In the genomic region with DNA sequence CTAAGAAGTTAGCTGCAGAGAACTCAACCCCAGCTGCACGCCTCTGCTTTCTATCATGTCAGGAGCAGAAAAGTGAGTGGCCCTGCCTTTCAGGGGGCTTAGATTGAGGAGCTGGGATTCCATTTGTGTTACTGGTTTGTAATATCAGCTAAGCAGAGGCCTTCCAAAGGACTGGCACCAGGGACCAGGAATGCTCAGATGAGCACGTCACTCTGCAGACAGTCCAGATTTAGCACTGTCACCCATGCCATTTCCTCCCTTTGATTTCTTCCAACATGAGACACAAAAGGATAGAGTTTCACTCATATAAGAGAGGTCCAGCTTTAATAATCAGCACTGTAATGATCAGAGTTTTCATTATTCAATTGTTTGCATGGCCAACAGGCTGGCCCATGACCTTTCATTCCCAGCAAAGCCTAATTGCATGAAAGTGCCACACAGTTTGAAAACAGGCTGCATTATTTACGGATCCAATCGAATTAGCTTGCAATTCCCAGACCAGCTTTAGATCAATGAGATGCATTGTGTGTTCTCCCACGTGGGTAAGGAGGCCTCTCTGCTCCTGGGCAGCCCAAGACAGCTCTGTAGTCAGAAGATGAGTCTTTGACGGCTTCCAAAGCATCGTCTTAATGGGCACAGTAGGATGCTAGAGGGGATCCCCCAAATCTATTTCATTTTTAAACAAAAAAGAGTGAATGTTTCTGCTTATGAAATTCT, we compare ENCODE assay signal across 22 cellular contexts. TPM values are rescaled to one million over a fixed set of nuclear protein-coding genes. Genes with fewer than 3 reads are reported as not detected.
DNase-seq lines count a peak whose midpoint lies in the region; ATAC-seq and TF ChIP-seq lines count a peak whose summit lies in the region.
"Had no signal": no experiment of that assay in that cellular context is flagged by ENCODE, and none has a peak within 500 bp of the region (broad histone marks: within the 10 kb centered on the region; RNA-seq: fewer than 3 reads in every experiment).

No MANE protein-coding gene starts in this region.

- H4K20me1 ChIP-seq in BLaER1: no peaks in the 10 kb centered on the region

- H4K91ac ChIP-seq in mesenchymal stem cell (ENCODE audit: low read length): no peak overlapping the region

- in situ Hi-C loops in brain microvascular endothelial cell (cut with HindIII; ENCODE audit: low pct_ligation_motif_present, low sequenced_read_pairs): no loop called here

- H3K79me1 ChIP-seq in mesenchymal stem cell (replicated peaks; ENCODE audit: low read length, poor library complexity, severe bottlenecking): no peaks in the 10 kb centered on the region

- no peak overlapping the region for H2AK5ac ChIP-seq in mesenchymal stem cell (ENCODE audit: low read length, severe bottlenecking)

- no peak overlapping the region for H3K4ac ChIP-seq in mesenchymal stem cell (ENCODE audit: low read depth in 1 of 2, low read length in 2 of 2)

- H2BK120ac ChIP-seq in mesenchymal stem cell (ENCODE audit: low read depth, low read length): no peak overlapping the region

- H2AFZ ChIP-seq in mesenchymal stem cell (ENCODE audit: low read depth, low read length): no peak overlapping the region

- H3K27ac ChIP-seq in BLaER1 (no peak overlapping the region), brain microvascular endothelial cell (peak overlapping the region; percentile 87), right atrium auricular region (peak overlapping the region; percentile 70 to 79), mesenchymal stem cell (ENCODE audit: low read length, poor library complexity, severe bottlenecking) (no peak overlapping the region)
- H3K27ac ChIP-seq: epithelial cell of prostate, KMS-11 had no signal

- H3K14ac ChIP-seq in mesenchymal stem cell (ENCODE audit: low read length in 2 of 2): no peak overlapping the region

- H3K23ac ChIP-seq in mesenchymal stem cell (ENCODE audit: low read length in 2 of 2): no peak overlapping the region

- ATAC-seq in HG02678 (IDR thresholded peaks at IDR 0.05; ENCODE audit: unreplicated experiment): no peak
- ATAC-seq: activated CD4-positive, CD25-positive, alpha-beta regulatory T cell treated with anti-CD3 and anti-CD28 coated beads, Interleukin-2, amount 50 U/mL, for 24 hours; activated naive CD4-positive, alpha-beta T cell treated with anti-CD3 and anti-CD28 coated beads, Interleukin-2, amount 50 U/mL, for 72 hours; activated T-cell treated with anti-CD3 and anti-CD28 coated beads, Interleukin-2, amount 50 U/mL, for 4 hours; mucosa of descending colon; SK-N-SH treated with all-trans-retinoic acid at 6 μM for 48 hours had no signal

- H3K9me3 ChIP-seq in BLaER1 (no peaks in the 10 kb centered on the region), right atrium auricular region (no peaks in the 10 kb centered on the region), BE2C (no peaks in the 10 kb centered on the region), mesenchymal stem cell (ENCODE audit: control insufficient read depth, low read length) (no peaks in the 10 kb centered on the region)
- H3K9me3 ChIP-seq: Caco-2, mucosa of descending colon had no signal

- whole genome bisulfite sequencing in mesenchymal stem cell: 74% methylated on average over 5 of the region's 7 CpGs

- peaks cover 42% of the 10 kb centered on the region for H3K4me1 ChIP-seq in BLaER1
- peaks cover 0 to 43% of the 10 kb centered on the region in 2 donors for H3K4me1 ChIP-seq in right atrium auricular region
- H3K4me1 ChIP-seq in BE2C: peaks cover 19% of the 10 kb centered on the region
- H3K4me1 ChIP-seq in mesenchymal stem cell (ENCODE audit: control insufficient read depth, insufficient read depth, low read depth, low read length): peaks cover 14% of the 10 kb centered on the region

- no peaks in the 10 kb centered on the region for H3K27me3 ChIP-seq in BLaER1
- H3K27me3 ChIP-seq in brain microvascular endothelial cell (replicated peaks): no peaks in the 10 kb centered on the region
- no peaks in the 10 kb centered on the region for H3K27me3 ChIP-seq in right atrium auricular region
- no peaks in the 10 kb centered on the region for H3K27me3 ChIP-seq in BE2C
- H3K27me3 ChIP-seq in mesenchymal stem cell (ENCODE audit: control insufficient read depth in 1 of 2, insufficient read depth in 1 of 2, low read length in 2 of 2): peaks cover 3 to 4% of the 10 kb centered on the region in 2 experiments

- no peak overlapping the region for H3K18ac ChIP-seq in mesenchymal stem cell (ENCODE audit: low read depth in 1 of 2, low read length in 2 of 2)

- no peak overlapping the region for H3K9ac ChIP-seq in BLaER1
- no peak overlapping the region for H3K9ac ChIP-seq in mesenchymal stem cell (ENCODE audit: low read length)
- H3K9ac ChIP-seq: KMS-11 had no signal

- no peak overlapping the region for H2BK15ac ChIP-seq in mesenchymal stem cell (ENCODE audit: low read depth, poor library complexity, severe bottlenecking)

- H3K4me2 ChIP-seq in BLaER1: peak overlapping the region; percentile 80
- no peak overlapping the region for H3K4me2 ChIP-seq in mesenchymal stem cell (ENCODE audit: low read length, poor library complexity, severe bottlenecking)
- H3K4me2 ChIP-seq: KMS-11 had no signal

- H3K36me3 ChIP-seq in BLaER1 (no peaks in the 10 kb centered on the region), brain microvascular endothelial cell (replicated peaks) (no peaks in the 10 kb centered on the region), right atrium auricular region (no peaks in the 10 kb centered on the region), BE2C (no peaks in the 10 kb centered on the region), mesenchymal stem cell (ENCODE audit: control insufficient read depth in 1 of 2, insufficient read depth in 2 of 2, low read depth in 1 of 2, low read length in 2 of 2) (no peaks in the 10 kb centered on the region)

- H2BK5ac ChIP-seq in mesenchymal stem cell (ENCODE audit: low read depth, low read length, poor library complexity, severe bottlenecking): no peak overlapping the region

- DNase-seq in brain microvascular endothelial cell (peak; percentile 44), right atrium auricular region (ENCODE audit: low spot score) (no peak), retina (peak; percentile 84), BE2C (no peak), mesenchymal stem cell (no peak), NCI-H69 (lab: John Stamatoyannopoulos, UW) (no peak)
- DNase-seq: activated T-cell treated with anti-CD3 and anti-CD28 coated beads, Interleukin-2, amount 50 U/mL, for 4 hours; EL; mucosa of descending colon; NCI-H2029 treated with DMSO at 0.1 percent for 48 hours; occipital lobe; stimulated activated CD4-positive, alpha-beta T cell treated with anti-CD3 and anti-CD28 coated beads, Interleukin-4, amount 100 ng/mL, for 24 hours; T1000 had no signal

- no peak overlapping the region for H3K4me3 ChIP-seq in BLaER1
- no peak overlapping the region for H3K4me3 ChIP-seq in brain microvascular endothelial cell (ENCODE audit: low read depth, low read length)
- H3K4me3 ChIP-seq in right atrium auricular region: no peak overlapping the region
- no peak overlapping the region for H3K4me3 ChIP-seq in BE2C (ENCODE audit: low read depth, low read length)
- H3K4me3 ChIP-seq in mesenchymal stem cell (ENCODE audit: insufficient read depth in 1 of 2, low read depth in 1 of 2, low read length in 2 of 2): no peak overlapping the region
- H3K4me3 ChIP-seq: mucosa of descending colon, skin epidermis had no signal

- no peak for TF ChIP-seq CTCF in brain microvascular endothelial cell (IDR thresholded peaks at IDR 0.05; ENCODE audit: low read depth, low read length, missing control alignments)
- TF ChIP-seq CTCF in right atrium auricular region (IDR thresholded peaks at IDR 0.05): no peak
- TF ChIP-seq CTCF in BE2C (IDR thresholded peaks at IDR 0.05; ENCODE audit: low read depth, low read length): no peak

- no peak overlapping the region for H4K8ac ChIP-seq in mesenchymal stem cell (ENCODE audit: low read length)

- H2BK12ac ChIP-seq in mesenchymal stem cell (ENCODE audit: low read length in 2 of 2): no peak overlapping the region

RNA-seq across cellular contexts. Expression of gene SLC2A9, which starts 9.8 kb away (rescaled TPM):
- 1 to 10 TPM; 3.5 to 5.8 TPM for total RNA-seq in right atrium auricular region
- not detected for polyA plus RNA-seq in BE2C (2012; ENCODE audit: insufficient read depth, insufficient read length, low read depth)
- 0.33 TPM for polyA plus RNA-seq in mesenchymal stem cell (2013, experiment 1 of 2)
- polyA plus RNA-seq in mesenchymal stem cell (2013, experiment 2 of 2): 0.34 TPM

Comparison
In these comparisons a context has a peak if more than half of its experiments do, and no peak if none do; other contexts are left out.
1. H3K27ac ChIP-seq: peak in brain microvascular endothelial cell (single experiment) and right atrium auricular region (2 of 2); none in BLaER1 (single experiment) and mesenchymal stem cell (single experiment).
2. DNase-seq: peak in brain microvascular endothelial cell (single experiment) and retina (single experiment); none in right atrium auricular region (single experiment), BE2C (single experiment), mesenchymal stem cell (single experiment) and NCI-H69 (single experiment).